In the genomic region with DNA sequence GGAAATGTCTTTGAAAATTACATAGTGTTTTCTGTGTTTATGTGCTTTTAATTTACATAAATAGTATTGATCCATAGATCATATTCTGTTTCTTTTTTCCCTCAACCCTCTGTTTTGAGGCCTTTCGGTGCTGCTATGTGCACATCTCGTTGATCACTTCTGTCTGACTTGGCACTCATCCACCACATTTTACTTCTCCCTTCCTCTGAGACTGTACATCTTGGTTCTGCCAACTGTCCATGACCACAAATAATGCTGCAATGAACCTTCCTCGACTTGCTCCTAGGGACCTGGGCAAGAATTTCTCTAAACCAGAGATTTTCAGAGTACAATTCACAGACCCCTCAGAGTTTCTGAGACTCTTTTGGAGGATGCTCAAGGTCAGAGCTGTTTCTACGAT, we compare ENCODE assay signal across 1 cellular context.
TF ChIP-seq lines count a peak whose summit lies in the region.

No MANE protein-coding gene starts in this region.

TF ChIP-seq in H1, 55 proteins besides CTCF, POLR2A, EP300 and RAD21 (continued from another document):
- TF ChIP-seq RXRA (IDR thresholded peaks at IDR 0.05; ENCODE audit: insufficient read depth, low read depth, low read length) (no peak), CBX5 (IDR thresholded peaks at IDR 0.05; ENCODE audit: low read depth, low read length) (no peak), YY1 (IDR thresholded peaks at IDR 0.05; ENCODE audit: low read depth, low read length) (no peak), KDM5A (IDR thresholded peaks at IDR 0.05; ENCODE audit: low read length) (no peak), CREB1 (IDR thresholded peaks at IDR 0.05) (no peak), GTF2F1 (IDR thresholded peaks at IDR 0.05; ENCODE audit: borderline replicate concordance, low read depth, low read length) (no peak), CBX8 (IDR thresholded peaks at IDR 0.05; ENCODE audit: borderline replicate concordance, low read depth, low read length) (no peak)
- TF ChIP-seq, protein P1, sequence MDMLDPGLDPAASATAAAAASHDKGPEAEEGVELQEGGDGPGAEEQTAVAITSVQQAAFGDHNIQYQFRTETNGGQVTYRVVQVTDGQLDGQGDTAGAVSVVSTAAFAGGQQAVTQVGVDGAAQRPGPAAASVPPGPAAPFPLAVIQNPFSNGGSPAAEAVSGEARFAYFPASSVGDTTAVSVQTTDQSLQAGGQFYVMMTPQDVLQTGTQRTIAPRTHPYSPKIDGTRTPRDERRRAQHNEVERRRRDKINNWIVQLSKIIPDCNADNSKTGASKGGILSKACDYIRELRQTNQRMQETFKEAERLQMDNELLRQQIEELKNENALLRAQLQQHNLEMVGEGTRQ (IDR thresholded peaks at IDR 0.05; ENCODE audit: low read length), result no peak
